31 cellular contexts compared by ENCODE assay signal in the genomic region with DNA sequence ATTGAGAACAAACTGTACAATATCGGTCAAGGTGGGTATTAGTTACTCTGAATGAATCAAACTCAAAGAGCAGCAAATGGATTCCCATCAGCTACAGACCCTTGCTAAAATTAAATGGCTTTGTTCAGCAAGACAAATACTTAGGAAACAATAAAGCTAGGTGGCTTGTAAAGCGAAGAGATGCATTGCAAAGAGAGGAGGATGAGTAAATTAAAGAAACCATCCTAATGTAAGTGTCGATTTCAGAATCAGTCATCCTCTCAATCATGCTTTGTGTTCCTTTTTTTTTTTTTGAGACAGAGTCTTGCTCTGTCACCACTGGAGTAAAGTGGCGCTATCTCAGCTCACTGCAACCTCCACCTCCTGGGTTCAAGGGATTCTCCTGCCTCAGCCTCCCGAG.
DNase-seq lines count a peak whose midpoint lies in the region; ATAC-seq, FAIRE-seq and TF ChIP-seq lines count a peak whose summit lies in the region.
"Had no signal": no experiment of that assay in that cellular context is flagged by ENCODE, and none has a peak within 500 bp of the region (broad histone marks: within the 10 kb centered on the region; RNA-seq: fewer than 3 reads in every experiment).

No MANE protein-coding gene starts in this region.

- H3K27me3 ChIP-seq in colonic mucosa, result no peaks in the 10 kb centered on the region
- H3K27me3 ChIP-seq: ascending aorta; BLaER1 treated with 17β-estradiol and CSF1 and Interleukin-3, amounts not matched to agents 10 nM and 100 nM; pancreas; SJSA1 had no signal

- H3K4me1 ChIP-seq in colonic mucosa, result no peaks in the 10 kb centered on the region
- H3K4me1 ChIP-seq: ascending aorta, pancreas had no signal

- no peak for FAIRE-seq in GM12891 (lab: Jason Lieb, UNC)
- FAIRE-seq: GM18507, pancreas had no signal

- no peak overlapping the region for H3K4me3 ChIP-seq in colonic mucosa
- H3K4me3 ChIP-seq: ascending aorta; BLaER1 treated with 17β-estradiol and CSF1 and Interleukin-3, amounts not matched to agents 10 nM and 100 nM; coronary artery; pancreas; SJSA1 had no signal

- peak; percentile 70 for ATAC-seq in GM18867 (IDR thresholded peaks at IDR 0.05; ENCODE audit: unreplicated experiment)
- ATAC-seq in GM21723 (IDR thresholded peaks at IDR 0.05; ENCODE audit: unreplicated experiment), result peak; percentile 61
- ATAC-seq in HG03565 (IDR thresholded peaks at IDR 0.05; ENCODE audit: unreplicated experiment), result peak; percentile 73
- ATAC-seq: left cardiac atrium; pancreas; stimulated activated naive B cell treated with anti-CD40 and anti-IgM and Interleukin-4, amounts not matched to agents 10 μg/mL and 1 μg/mL and 100 μg/mL, for 72 hours had no signal

- no peaks in the 10 kb centered on the region for H3K9me3 ChIP-seq in colonic mucosa
- H3K9me3 ChIP-seq: ascending aorta, pancreas, SJSA1 had no signal

- no peak overlapping the region for H3K9ac ChIP-seq in colonic mucosa (ENCODE audit: low read depth in 2 of 2, low read length in 2 of 2)
- H3K9ac ChIP-seq: BLaER1 treated with 17β-estradiol and CSF1 and Interleukin-3, amounts not matched to agents 10 nM and 100 nM had no signal

- TF ChIP-seq POLR2A in GM12891 (IDR thresholded peaks at IDR 0.05; ENCODE audit: low read depth, low read length), result no peak

- DNase-seq in GM12891 (ENCODE audit: insufficient read length, low spot score), result no peak
- DNase-seq in activated T-cell treated with anti-CD3 and anti-CD28 coated beads, Interleukin-2, amount 50 U/mL, for 48 hours, result no peak
- DNase-seq in colonic mucosa, result no peak
- DNase-seq in activated CD4-positive, CD25-positive, alpha-beta regulatory T cell treated with anti-CD3 and anti-CD28 coated beads, Interleukin-2, amount 50 U/mL, for 72 hours, result no peak
- DNase-seq: activated CD4-positive, alpha-beta T cell treated with anti-CD3 and anti-CD28 coated beads for 48 hours; activated gamma-delta T cell treated with Interleukin-2 at 50 U/mL for 16 hours; activated naive CD8-positive, alpha-beta T cell treated with anti-CD3 and anti-CD28 coated beads, Interleukin-2, amount 10 ng/mL, durations not matched to agents 7 days and 5 days; DMS153; effector CD8-positive, alpha-beta T cell; H7; immature natural killer cell; IMR-90; left cardiac atrium; NCI-H1436 treated with DMSO at 0.1 percent for 48 hours; NCI-H2107; pancreas; stimulated activated CD4-positive, alpha-beta T cell treated with anti-CD3 and anti-CD28 coated beads, Interleukin-15, amount 100 ng/mL, for 24 hours; stimulated activated naive B cell treated with anti-CD40 and anti-IgM and Interleukin-4, amounts not matched to agents 10 μg/mL and 1 μg/mL and 100 μg/mL, for 72 hours; substantia nigra; T-helper 9 cell; trophoblast cell had no signal

- H3K36me3 ChIP-seq in colonic mucosa, result no peaks in the 10 kb centered on the region
- H3K36me3 ChIP-seq: ascending aorta; BLaER1 treated with 17β-estradiol and CSF1 and Interleukin-3, amounts not matched to agents 10 nM and 100 nM; pancreas; SJSA1 had no signal

- intact Hi-C loops in colonic mucosa (cut with DNase I), result no loop called here

- no peak for TF ChIP-seq CTCF in colonic mucosa (IDR thresholded peaks at IDR 0.05)

- H3K27ac ChIP-seq in colonic mucosa, result no peak overlapping the region
- H3K27ac ChIP-seq: ascending aorta; BLaER1 treated with 17β-estradiol and CSF1 and Interleukin-3, amounts not matched to agents 10 nM and 100 nM; coronary artery; epithelial cell of prostate; pancreas; RWPE1; SJSA1 had no signal

TF ChIP-seq in GM12891, 5 proteins besides CTCF, POLR2A, EP300 and RAD21:
- TF ChIP-seq POU2F2 (IDR thresholded peaks at IDR 0.05; ENCODE audit: low read depth, low read length), result no peak
- TF ChIP-seq SPI1 (IDR thresholded peaks at IDR 0.05; ENCODE audit: low read depth, low read length), result 0 out of 2 replicates have a peak, but pooled peaks have one; percentile 11
- TF ChIP-seq PAX5 (IDR thresholded peaks at IDR 0.05; ENCODE audit: insufficient read depth, low read length, severe bottlenecking), result no peak
- no peak for TF ChIP-seq POLR2AphosphoS5 (IDR thresholded peaks at IDR 0.05; ENCODE audit: low read depth, low read length)
- TF ChIP-seq TAF1 (IDR thresholded peaks at IDR 0.05; ENCODE audit: low read depth, low read length), result no peak
